ENCODE assay signal across 8 cellular contexts in genomic region chr3:11643212-11644087, GRCh38. TPM values are rescaled to one million over a fixed set of nuclear protein-coding genes. Genes with fewer than 3 reads are reported as not detected.
DNase-seq lines count a peak whose midpoint lies in the region; ATAC-seq and TF ChIP-seq lines count a peak whose summit lies in the region.

Gene VGLL4, minus strand, starts transcription at chr3:11643915. Its CDS starts 397 bp downstream, at chr3:11643518.

- ATAC-seq in HG02571 (IDR thresholded peaks at IDR 0.05; ENCODE audit: unreplicated experiment) (peak; percentile 58), upper lobe of right lung (peak; percentile 94)

- no peaks in the 10 kb centered on the region for H3K9me3 Mint-ChIP-seq in progenitor cell of endocrine pancreas (ENCODE audit: low read depth)

- H3K36me3 ChIP-seq in left ventricle myocardium inferior (no peaks in the 10 kb centered on the region), upper lobe of right lung (no peaks in the 10 kb centered on the region)

- peak; percentile 41 for TF ChIP-seq CTCF in left ventricle myocardium inferior (IDR thresholded peaks at IDR 0.05; ENCODE audit: borderline replicate concordance)
- TF ChIP-seq CTCF in progenitor cell of endocrine pancreas (IDR thresholded peaks at IDR 0.05; ENCODE audit: unreplicated experiment), result no peak
- peak; percentile 9 for TF ChIP-seq CTCF in upper lobe of right lung (IDR thresholded peaks at IDR 0.05)

- peak within 1 kb of the TSS; percentile 99 for H3K27ac Mint-ChIP-seq in progenitor cell of endocrine pancreas

- DNase-seq in NCI-H1048 (lab: John Stamatoyannopoulos, UW) (peak; percentile 54), amygdala (lab: John Stamatoyannopoulos, UW) (peak; percentile 35 to 94 (median 85)), left ventricle myocardium inferior (peak; percentile 93), progenitor cell of endocrine pancreas (ENCODE audit: low spot score, unreplicated experiment) (peak; percentile 66), upper lobe of right lung (peak; percentile 94)

- peak within 1 kb of the TSS; percentile 97 for H3K27ac ChIP-seq in left ventricle myocardium inferior (replicated peaks)
- peak within 1 kb of the TSS; percentile 93 for H3K27ac ChIP-seq in upper lobe of right lung

- intact Hi-C loops in T-helper 1 cell treated with Interleukin-12 subunit alpha and Interleukin-12 subunit beta and Interleukin-4 antibody, amounts not matched to agents 30 ng/mL and 1 ng/mL, for 36 hours (cut with micrococcal nuclease), result loop anchor here (1.0 to 5.0 kb wide), 10 partner anchors 9 to 1367 kb away; partner anchors contain the start of genes ATG7, TAMM41 and TSEN2
- intact Hi-C loops in left ventricle myocardium inferior (cut with micrococcal nuclease), result loop anchor here (10.0 kb wide), 1 partner anchor 59 kb away; no protein-coding TSS in a partner anchor
- intact Hi-C loops in upper lobe of right lung (cut with DNase I), result no loop called here

- peaks cover 32% of the 10 kb centered on the region for H3K4me1 Mint-ChIP-seq in progenitor cell of endocrine pancreas (ENCODE audit: low read depth)

- H3K27me3 ChIP-seq in left ventricle myocardium inferior (ENCODE audit: low read depth), result no peaks in the 10 kb centered on the region
- no peaks in the 10 kb centered on the region for H3K27me3 ChIP-seq in upper lobe of right lung

- H3K4me1 ChIP-seq in left ventricle myocardium inferior (peaks cover 55% of the 10 kb centered on the region), upper lobe of right lung (peaks cover 32% of the 10 kb centered on the region)

- no peaks in the 10 kb centered on the region for H3K27me3 Mint-ChIP-seq in progenitor cell of endocrine pancreas

- H3K9me3 ChIP-seq in left ventricle myocardium inferior (replicated peaks), result no peaks in the 10 kb centered on the region
- H3K9me3 ChIP-seq in upper lobe of right lung, result no peaks in the 10 kb centered on the region

- peak within 1 kb of the TSS; percentile 99 for H3K4me3 Mint-ChIP-seq in progenitor cell of endocrine pancreas (ENCODE audit: low read depth)

- H3K4me3 ChIP-seq in GM08714 (ENCODE audit: low read length) (peak within 1 kb of the TSS; percentile 80), left ventricle myocardium inferior (peak within 1 kb of the TSS; percentile 79), upper lobe of right lung (peak within 1 kb of the TSS; percentile 61)

- H3K36me3 Mint-ChIP-seq in progenitor cell of endocrine pancreas (ENCODE audit: insufficient read depth), result no peaks in the 10 kb centered on the region

RNA-seq across cellular contexts. Expression of gene VGLL4, which starts in this region (rescaled TPM):
- total RNA-seq in T-helper 1 cell treated with Interleukin-12 subunit alpha and Interleukin-12 subunit beta and Interleukin-4 antibody, amounts not matched to agents 30 ng/mL and 1 ng/mL, for 36 hours, result 27.4 and 28.6 TPM in 2 replicates
- 29.3 TPM for total RNA-seq in left ventricle myocardium inferior
- 93.2 and 93.4 TPM in 2 replicates for total RNA-seq in progenitor cell of endocrine pancreas
- total RNA-seq in upper lobe of right lung, result 57.5 TPM

Comparison
In these comparisons a context has a peak if more than half of its experiments do, and no peak if none do; other contexts are left out.
1. Peak in every context shown above with its lines: DNase-seq, ATAC-seq, H3K4me3 ChIP-seq and H3K27ac ChIP-seq.